10 cellular contexts compared by ENCODE assay signal in genomic region chr3:141414800-141415462, GRCh38. TPM values are rescaled to one million over a fixed set of nuclear protein-coding genes. Genes with fewer than 3 reads are reported as not detected.
DNase-seq lines count a peak whose midpoint lies in the region; ATAC-seq and TF ChIP-seq lines count a peak whose summit lies in the region.
"Had no signal": no experiment of that assay in that cellular context is flagged by ENCODE, and none has a peak within 500 bp of the region (broad histone marks: within the 10 kb centered on the region; RNA-seq: fewer than 3 reads in every experiment).

No MANE protein-coding gene starts in this region.

- no peaks in the 10 kb centered on the region for H3K27me3 Mint-ChIP-seq in activated CD8-positive, alpha-beta memory T cell treated with anti-CD3 and anti-CD28 coated beads, Interleukin-2, amount 10 ng/mL, durations not matched to agents 7 days and 5 days
- H3K27me3 Mint-ChIP-seq in activated T-helper 1 cell treated with anti-CD3 and anti-CD28 coated beads, Interleukin-12 subunit alpha, Interleukin-12 subunit beta, Interleukin-2, Interleukin-4 antibody, amounts not matched to agents 30 ng/mL and 10 ng/mL and 1 ng/mL, durations not matched to agents 14 hours and 24 hours and 36 hours (ENCODE audit: insufficient read depth) = no peaks in the 10 kb centered on the region
- peaks cover 4% of the 10 kb centered on the region for H3K27me3 Mint-ChIP-seq in GM23338 (ENCODE audit: insufficient read depth, low read depth, poor library complexity)
- H3K27me3 Mint-ChIP-seq: progenitor cell of endocrine pancreas had no signal

- H3K4me3 Mint-ChIP-seq in activated CD8-positive, alpha-beta memory T cell treated with anti-CD3 and anti-CD28 coated beads, Interleukin-2, amount 10 ng/mL, durations not matched to agents 7 days and 5 days = no peak overlapping the region
- no peak overlapping the region for H3K4me3 Mint-ChIP-seq in activated T-helper 1 cell treated with anti-CD3 and anti-CD28 coated beads, Interleukin-12 subunit alpha, Interleukin-12 subunit beta, Interleukin-2, Interleukin-4 antibody, amounts not matched to agents 30 ng/mL and 10 ng/mL and 1 ng/mL, durations not matched to agents 14 hours and 24 hours and 36 hours
- no peak overlapping the region for H3K4me3 Mint-ChIP-seq in GM23338

- no peak overlapping the region for H3K4me3 ChIP-seq in fibroblast of pulmonary artery (replicated peaks; ENCODE audit: low read depth, low read length)
- no peak overlapping the region for H3K4me3 ChIP-seq in GM23338

- H3K36me3 ChIP-seq in GM23338 (ENCODE audit: insufficient read depth) = no peaks in the 10 kb centered on the region

- no peak for ATAC-seq in activated CD8-positive, alpha-beta memory T cell treated with anti-CD3 and anti-CD28 coated beads, Interleukin-2, amount 10 ng/mL, durations not matched to agents 7 days and 5 days
- ATAC-seq in GM23338 = no peak

- H3K4me1 Mint-ChIP-seq in activated CD8-positive, alpha-beta memory T cell treated with anti-CD3 and anti-CD28 coated beads, Interleukin-2, amount 10 ng/mL, durations not matched to agents 7 days and 5 days = peaks cover 70% of the 10 kb centered on the region
- H3K4me1 Mint-ChIP-seq in activated T-helper 1 cell treated with anti-CD3 and anti-CD28 coated beads, Interleukin-12 subunit alpha, Interleukin-12 subunit beta, Interleukin-2, Interleukin-4 antibody, amounts not matched to agents 30 ng/mL and 10 ng/mL and 1 ng/mL, durations not matched to agents 14 hours and 24 hours and 36 hours (ENCODE audit: low read depth) = peaks cover 52% of the 10 kb centered on the region
- H3K4me1 Mint-ChIP-seq in GM23338 = peaks cover 14% of the 10 kb centered on the region

- TF ChIP-seq CTCF in fibroblast of pulmonary artery (IDR thresholded peaks at IDR 0.05; ENCODE audit: low read length, missing control alignments) (no peak), GM23338 (conservative IDR thresholded peaks at IDR 0.05; ENCODE audit: low read depth in 2 of 2) (no peak)

- no peaks in the 10 kb centered on the region for H3F3A ChIP-seq in GM23338 (replicated peaks; ENCODE audit: low read depth)

- H3K4me1 ChIP-seq in GM23338 (ENCODE audit: insufficient read depth) = peaks cover 10% of the 10 kb centered on the region; the same call in 1 of the 2 replicates

- no peak overlapping the region for H3K4me2 ChIP-seq in GM23338

- peak overlapping the region; percentile 30 for H3K27ac ChIP-seq in substantia nigra (ENCODE audit: low read depth, low read length, poor library complexity, severe bottlenecking)
- no peak overlapping the region for H3K27ac ChIP-seq in GM23338 (ENCODE audit: low read depth)

- peaks cover 11% of the 10 kb centered on the region; the same call in 1 of the 2 replicates for H3K27me3 ChIP-seq in GM23338 (ENCODE audit: insufficient read depth)

- H3K9me3 Mint-ChIP-seq in activated CD8-positive, alpha-beta memory T cell treated with anti-CD3 and anti-CD28 coated beads, Interleukin-2, amount 10 ng/mL, durations not matched to agents 7 days and 5 days (ENCODE audit: low read depth) = peaks cover 8% of the 10 kb centered on the region
- peaks cover 7% of the 10 kb centered on the region for H3K9me3 Mint-ChIP-seq in activated T-helper 1 cell treated with anti-CD3 and anti-CD28 coated beads, Interleukin-12 subunit alpha, Interleukin-12 subunit beta, Interleukin-2, Interleukin-4 antibody, amounts not matched to agents 30 ng/mL and 10 ng/mL and 1 ng/mL, durations not matched to agents 14 hours and 24 hours and 36 hours
- H3K9me3 Mint-ChIP-seq in GM23338 = no peaks in the 10 kb centered on the region

- no peak overlapping the region for H2AFZ ChIP-seq in GM23338

- H4K20me1 ChIP-seq in GM23338 (replicated peaks; ENCODE audit: insufficient read depth) = no peaks in the 10 kb centered on the region

- peak overlapping the region; percentile 99 for H3K27ac Mint-ChIP-seq in activated CD8-positive, alpha-beta memory T cell treated with anti-CD3 and anti-CD28 coated beads, Interleukin-2, amount 10 ng/mL, durations not matched to agents 7 days and 5 days
- H3K27ac Mint-ChIP-seq in activated T-helper 1 cell treated with anti-CD3 and anti-CD28 coated beads, Interleukin-12 subunit alpha, Interleukin-12 subunit beta, Interleukin-2, Interleukin-4 antibody, amounts not matched to agents 30 ng/mL and 10 ng/mL and 1 ng/mL, durations not matched to agents 14 hours and 24 hours and 36 hours = peak overlapping the region; percentile 98
- H3K27ac Mint-ChIP-seq in GM23338 = no peak overlapping the region

- H3K36me3 Mint-ChIP-seq in activated CD8-positive, alpha-beta memory T cell treated with anti-CD3 and anti-CD28 coated beads, Interleukin-2, amount 10 ng/mL, durations not matched to agents 7 days and 5 days = peaks cover 59% of the 10 kb centered on the region
- peaks cover 49% of the 10 kb centered on the region for H3K36me3 Mint-ChIP-seq in activated T-helper 1 cell treated with anti-CD3 and anti-CD28 coated beads, Interleukin-12 subunit alpha, Interleukin-12 subunit beta, Interleukin-2, Interleukin-4 antibody, amounts not matched to agents 30 ng/mL and 10 ng/mL and 1 ng/mL, durations not matched to agents 14 hours and 24 hours and 36 hours (ENCODE audit: low read depth)
- H3K36me3 Mint-ChIP-seq in GM23338 (ENCODE audit: low read depth) = no peaks in the 10 kb centered on the region

- intact Hi-C loops in activated T-helper 1 cell treated with anti-CD3 and anti-CD28 coated beads, Interleukin-12 subunit alpha, Interleukin-12 subunit beta, Interleukin-2, Interleukin-4 antibody, amounts not matched to agents 30 ng/mL and 10 ng/mL and 1 ng/mL, durations not matched to agents 14 hours and 24 hours and 36 hours (cut with micrococcal nuclease) = loop anchor here (1.0 to 5.0 kb wide), 8 partner anchors 14 to 1032 kb away; partner anchors contain the start of genes ATP1B3, RASA2, SLC25A36 and XRN1

- no peaks in the 10 kb centered on the region for H3K79me2 ChIP-seq in GM23338 (replicated peaks; ENCODE audit: insufficient read depth)

- DNase-seq in activated CD8-positive, alpha-beta memory T cell treated with anti-CD3 and anti-CD28 coated beads, Interleukin-2, amount 10 ng/mL, durations not matched to agents 7 days and 5 days = no peak
- no peak for DNase-seq in activated CD8-positive, alpha-beta memory T cell treated with anti-CD3 and anti-CD28 coated beads, Interleukin-2, amount 50 U/mL, for 4 hours
- DNase-seq in activated T-helper 1 cell treated with anti-CD3 and anti-CD28 coated beads, Interleukin-12 subunit alpha, Interleukin-12 subunit beta, Interleukin-2, Interleukin-4 antibody, amounts not matched to agents 30 ng/mL and 10 ng/mL and 1 ng/mL, durations not matched to agents 14 hours and 24 hours and 36 hours (ENCODE audit: low spot score) = no peak
- peak; percentile 56 for DNase-seq in fibroblast of pulmonary artery (ENCODE audit: low read depth)
- DNase-seq in substantia nigra (lab: John Stamatoyannopoulos, UW) = no peak
- no peak for DNase-seq in DMS153 treated with DMSO at 0.1 percent for 48 hours (lab: John Stamatoyannopoulos, UW; ENCODE audit: unreplicated experiment)
- DNase-seq in NCI-H1930 (lab: John Stamatoyannopoulos, UW) = no peak
- DNase-seq in GM23338 (ENCODE audit: low spot score) = no peak
- DNase-seq: RPMI8226 had no signal

- CTCF ChIA-PET in activated CD8-positive, alpha-beta memory T cell treated with anti-CD3 and anti-CD28 coated beads, Interleukin-2, amount 10 ng/mL, durations not matched to agents 7 days and 5 days (lab: Charles Lee) = interaction anchor here (0.6 to 8.6 kb wide), 4 partner anchors 9 to 54 kb away, joined by 3 to 44 read pairs (median 10); no protein-coding TSS in a partner anchor

- peaks cover 7% of the 10 kb centered on the region; the same call in 1 of the 2 replicates for H3K9me2 ChIP-seq in GM23338 (ENCODE audit: insufficient read depth)

TF ChIP-seq in GM23338, 12 proteins besides CTCF, POLR2A, EP300 and RAD21:
- TF ChIP-seq STAT1 (IDR thresholded peaks at IDR 0.05; ENCODE audit: unreplicated experiment) = no peak

RNA-seq across cellular contexts. Expression of gene ZBTB38, which starts 46.6 kb away (rescaled TPM):
- total RNA-seq in activated CD8-positive, alpha-beta memory T cell treated with anti-CD3 and anti-CD28 coated beads, Interleukin-2, amount 10 ng/mL, durations not matched to agents 7 days and 5 days = 10 to 100 TPM; 42.5 to 49.4 TPM
- 20.0 and 21.0 TPM in 2 replicates for total RNA-seq in activated T-helper 1 cell treated with anti-CD3 and anti-CD28 coated beads, Interleukin-12 subunit alpha, Interleukin-12 subunit beta, Interleukin-2, Interleukin-4 antibody, amounts not matched to agents 30 ng/mL and 10 ng/mL and 1 ng/mL, durations not matched to agents 14 hours and 24 hours and 36 hours
- 11.5 and 12.4 TPM in 2 replicates for total RNA-seq in GM23338 (2014; rRNA removed; shearing (Covaris generic))
- polyA plus RNA-seq in GM23338 (2016; fragmentation: Nextera tagmentation; extraction: Ambion mirVana) = 5.9 and 8.7 TPM in 2 replicates
